In the genomic region with DNA sequence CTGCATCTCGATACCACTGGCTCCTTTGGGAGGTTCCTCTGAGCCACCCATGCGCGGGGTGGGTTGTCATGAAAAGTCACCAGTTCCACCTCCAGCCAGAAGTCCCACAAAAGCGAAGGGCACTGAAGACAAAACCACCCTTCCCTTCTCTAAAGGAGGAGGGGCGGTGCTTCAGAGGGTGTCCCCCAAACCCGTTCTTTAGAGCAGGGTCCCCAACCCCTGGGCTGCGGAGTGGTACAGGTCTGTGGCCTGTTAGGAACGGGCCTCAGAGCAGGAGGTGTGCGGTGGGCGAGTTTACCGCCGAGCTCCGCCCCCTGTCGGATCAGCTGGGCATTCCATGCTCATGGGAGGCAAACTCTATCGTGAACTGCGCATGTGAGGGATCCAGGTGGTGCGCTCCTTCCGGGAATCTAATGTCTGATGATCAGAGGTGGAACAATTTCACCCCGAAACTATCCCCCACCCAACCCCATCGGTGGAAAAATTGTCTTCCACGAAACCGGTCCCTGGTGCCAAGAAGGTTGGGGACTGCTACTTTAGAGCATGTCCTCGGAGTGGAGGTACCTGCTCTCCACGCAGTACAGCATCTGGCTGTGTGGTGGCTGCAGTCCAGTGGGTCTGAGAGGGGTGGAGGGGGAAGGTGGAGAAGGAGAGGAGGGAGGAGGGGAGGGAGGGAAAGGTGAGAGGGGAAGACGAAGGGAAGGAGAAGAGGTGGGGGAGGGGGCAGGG, we compare ENCODE assay signal across 2 cellular contexts.
TF ChIP-seq lines count a peak whose summit lies in the region.

No MANE protein-coding gene starts in this region.

TF ChIP-seq in SK-N-SH, 30 proteins besides CTCF, POLR2A, EP300 and RAD21 (continued from another document):
- TF ChIP-seq ZBTB33 (IDR thresholded peaks at IDR 0.05; ENCODE audit: borderline replicate concordance, low read depth), result no peak
- TF ChIP-seq POLR2AphosphoS5 (IDR thresholded peaks at IDR 0.05; ENCODE audit: low read depth, low read length), result no peak
- no peak for TF ChIP-seq EZH2phosphoT487 (IDR thresholded peaks at IDR 0.05; ENCODE audit: borderline replicate concordance, low read depth)
- TF ChIP-seq, protein P1, sequence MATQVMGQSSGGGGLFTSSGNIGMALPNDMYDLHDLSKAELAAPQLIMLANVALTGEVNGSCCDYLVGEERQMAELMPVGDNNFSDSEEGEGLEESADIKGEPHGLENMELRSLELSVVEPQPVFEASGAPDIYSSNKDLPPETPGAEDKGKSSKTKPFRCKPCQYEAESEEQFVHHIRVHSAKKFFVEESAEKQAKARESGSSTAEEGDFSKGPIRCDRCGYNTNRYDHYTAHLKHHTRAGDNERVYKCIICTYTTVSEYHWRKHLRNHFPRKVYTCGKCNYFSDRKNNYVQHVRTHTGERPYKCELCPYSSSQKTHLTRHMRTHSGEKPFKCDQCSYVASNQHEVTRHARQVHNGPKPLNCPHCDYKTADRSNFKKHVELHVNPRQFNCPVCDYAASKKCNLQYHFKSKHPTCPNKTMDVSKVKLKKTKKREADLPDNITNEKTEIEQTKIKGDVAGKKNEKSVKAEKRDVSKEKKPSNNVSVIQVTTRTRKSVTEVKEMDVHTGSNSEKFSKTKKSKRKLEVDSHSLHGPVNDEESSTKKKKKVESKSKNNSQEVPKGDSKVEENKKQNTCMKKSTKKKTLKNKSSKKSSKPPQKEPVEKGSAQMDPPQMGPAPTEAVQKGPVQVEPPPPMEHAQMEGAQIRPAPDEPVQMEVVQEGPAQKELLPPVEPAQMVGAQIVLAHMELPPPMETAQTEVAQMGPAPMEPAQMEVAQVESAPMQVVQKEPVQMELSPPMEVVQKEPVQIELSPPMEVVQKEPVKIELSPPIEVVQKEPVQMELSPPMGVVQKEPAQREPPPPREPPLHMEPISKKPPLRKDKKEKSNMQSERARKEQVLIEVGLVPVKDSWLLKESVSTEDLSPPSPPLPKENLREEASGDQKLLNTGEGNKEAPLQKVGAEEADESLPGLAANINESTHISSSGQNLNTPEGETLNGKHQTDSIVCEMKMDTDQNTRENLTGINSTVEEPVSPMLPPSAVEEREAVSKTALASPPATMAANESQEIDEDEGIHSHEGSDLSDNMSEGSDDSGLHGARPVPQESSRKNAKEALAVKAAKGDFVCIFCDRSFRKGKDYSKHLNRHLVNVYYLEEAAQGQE (IDR thresholded peaks at IDR 0.05; ENCODE audit: low read depth, low read length), result no peak
- no peak for TF ChIP-seq RCOR1 (IDR thresholded peaks at IDR 0.05; ENCODE audit: low read length)
- TF ChIP-seq NFIC (IDR thresholded peaks at IDR 0.05; ENCODE audit: borderline replicate concordance), result no peak
- TF ChIP-seq, protein P2, sequence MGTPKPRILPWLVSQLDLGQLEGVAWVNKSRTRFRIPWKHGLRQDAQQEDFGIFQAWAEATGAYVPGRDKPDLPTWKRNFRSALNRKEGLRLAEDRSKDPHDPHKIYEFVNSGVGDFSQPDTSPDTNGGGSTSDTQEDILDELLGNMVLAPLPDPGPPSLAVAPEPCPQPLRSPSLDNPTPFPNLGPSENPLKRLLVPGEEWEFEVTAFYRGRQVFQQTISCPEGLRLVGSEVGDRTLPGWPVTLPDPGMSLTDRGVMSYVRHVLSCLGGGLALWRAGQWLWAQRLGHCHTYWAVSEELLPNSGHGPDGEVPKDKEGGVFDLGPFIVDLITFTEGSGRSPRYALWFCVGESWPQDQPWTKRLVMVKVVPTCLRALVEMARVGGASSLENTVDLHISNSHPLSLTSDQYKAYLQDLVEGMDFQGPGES (IDR thresholded peaks at IDR 0.05; ENCODE audit: low read depth, low read length), result no peak
- no peak for TF ChIP-seq FOXM1 (IDR thresholded peaks at IDR 0.05; ENCODE audit: low read depth)
- no peak for TF ChIP-seq SIN3A (IDR thresholded peaks at IDR 0.05; ENCODE audit: borderline replicate concordance, low read depth, low read length)

TF ChIP-seq in SK-N-SH treated with all-trans-retinoic acid at 6 μM for 48 hours, 23 proteins besides CTCF, POLR2A, EP300 and RAD21 (continued from another document):
- TF ChIP-seq CREB5 (CRISPR knock-in tag; IDR thresholded peaks at IDR 0.05; ENCODE audit: low read depth), result no peak
- TF ChIP-seq ISL1 (CRISPR knock-in tag; IDR thresholded peaks at IDR 0.05), result no peak
- TF ChIP-seq TCF4 (CRISPR knock-in tag; IDR thresholded peaks at IDR 0.05; ENCODE audit: borderline replicate concordance), result no peak
- TF ChIP-seq, protein P3, sequence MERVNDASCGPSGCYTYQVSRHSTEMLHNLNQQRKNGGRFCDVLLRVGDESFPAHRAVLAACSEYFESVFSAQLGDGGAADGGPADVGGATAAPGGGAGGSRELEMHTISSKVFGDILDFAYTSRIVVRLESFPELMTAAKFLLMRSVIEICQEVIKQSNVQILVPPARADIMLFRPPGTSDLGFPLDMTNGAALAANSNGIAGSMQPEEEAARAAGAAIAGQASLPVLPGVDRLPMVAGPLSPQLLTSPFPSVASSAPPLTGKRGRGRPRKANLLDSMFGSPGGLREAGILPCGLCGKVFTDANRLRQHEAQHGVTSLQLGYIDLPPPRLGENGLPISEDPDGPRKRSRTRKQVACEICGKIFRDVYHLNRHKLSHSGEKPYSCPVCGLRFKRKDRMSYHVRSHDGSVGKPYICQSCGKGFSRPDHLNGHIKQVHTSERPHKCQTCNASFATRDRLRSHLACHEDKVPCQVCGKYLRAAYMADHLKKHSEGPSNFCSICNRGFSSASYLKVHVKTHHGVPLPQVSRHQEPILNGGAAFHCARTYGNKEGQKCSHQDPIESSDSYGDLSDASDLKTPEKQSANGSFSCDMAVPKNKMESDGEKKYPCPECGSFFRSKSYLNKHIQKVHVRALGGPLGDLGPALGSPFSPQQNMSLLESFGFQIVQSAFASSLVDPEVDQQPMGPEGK (CRISPR knock-in tag; IDR thresholded peaks at IDR 0.05; ENCODE audit: borderline replicate concordance), result no peak
TF ChIP-seq in SK-N-SH treated with all-trans-retinoic acid at 6 μM for 48 hours: peak in this region for 0.
